15 cellular contexts compared by ENCODE assay signal in the genomic region with DNA sequence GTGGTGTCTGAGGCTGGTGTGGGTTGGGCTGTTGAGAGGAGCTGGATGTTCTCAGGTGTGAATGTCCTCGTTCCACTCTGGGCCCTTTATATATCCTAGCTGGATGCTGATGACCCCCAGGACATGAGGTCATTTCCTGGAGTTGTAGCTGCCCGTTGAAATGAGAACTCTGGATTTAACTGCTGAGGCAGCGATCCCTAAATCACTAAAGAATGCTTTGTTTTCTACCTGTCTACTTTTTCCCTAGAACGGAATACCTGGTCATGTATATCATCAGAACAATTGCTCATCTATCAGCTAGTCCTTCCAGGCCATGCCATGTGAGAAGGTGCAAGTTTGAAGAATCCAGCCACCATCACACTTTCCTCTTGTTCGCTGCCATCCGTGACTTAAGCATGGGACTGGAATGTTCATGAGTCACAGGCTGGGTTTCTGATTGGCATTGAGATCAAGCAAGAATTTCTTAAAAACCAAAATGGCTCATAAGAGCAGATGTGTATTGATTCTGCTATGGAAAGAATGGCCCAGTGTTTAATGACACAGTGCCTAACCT. TPM values are rescaled to one million over a fixed set of nuclear protein-coding genes. Genes with fewer than 3 reads are reported as not detected.
DNase-seq lines count a peak whose midpoint lies in the region; ATAC-seq and TF ChIP-seq lines count a peak whose summit lies in the region.
"Had no signal": no experiment of that assay in that cellular context is flagged by ENCODE, and none has a peak within 500 bp of the region (broad histone marks: within the 10 kb centered on the region; RNA-seq: fewer than 3 reads in every experiment).

A gene with protein sequence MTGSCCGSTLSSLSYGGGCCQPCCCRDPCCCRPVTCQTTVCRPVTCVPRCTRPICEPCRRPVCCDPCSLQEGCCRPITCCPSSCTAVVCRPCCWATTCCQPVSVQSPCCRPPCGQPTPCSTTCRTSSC (minus strand): TSS at position 63 of the 553 bp plus-strand sequence. CDS start 64 bp downstream, outside the sequence.

- ATAC-seq in HG02970 (IDR thresholded peaks at IDR 0.05; ENCODE audit: low FRiP score, unreplicated experiment) (no peak), GM21381 (IDR thresholded peaks at IDR 0.05; ENCODE audit: unreplicated experiment) (no peak), HG03280 (IDR thresholded peaks at IDR 0.05; ENCODE audit: unreplicated experiment) (no peak)
- no peak for ATAC-seq in effector memory CD8-positive, alpha-beta T cell (replicated peaks)
- ATAC-seq: activated CD8-positive, alpha-beta T cell treated with anti-CD3 and anti-CD28 coated beads, Interleukin-2, amount 10 ng/mL, durations not matched to agents 7 days and 5 days; Right ventricle myocardium inferior; stimulated activated naive CD8-positive, alpha-beta T cell treated with anti-CD3 and anti-CD28 coated beads, Interleukin-15, Interleukin-2, amounts not matched to agents 100 U/mL and 50 U/mL, for 24 hours had no signal

- no peaks in the 10 kb centered on the region for H3K36me3 Mint-ChIP-seq in effector memory CD8-positive, alpha-beta T cell (ENCODE audit: insufficient read depth)

- H3K27ac ChIP-seq in RWPE1 = no peak within 1 kb of the TSS

- H3K4me3 Mint-ChIP-seq in effector memory CD8-positive, alpha-beta T cell = no peak within 1 kb of the TSS
- H3K4me3 Mint-ChIP-seq: activated CD8-positive, alpha-beta T cell treated with anti-CD3 and anti-CD28 coated beads, Interleukin-2, amount 10 ng/mL, durations not matched to agents 7 days and 5 days had no signal

- DNase-seq in GM04503 (ENCODE audit: low read depth) (peak; percentile 95), RWPE1 (ENCODE audit: low spot score) (peak; percentile 81), fibroblast of gingiva (ENCODE audit: low read depth) (peak; percentile 90), renal cortical epithelial cell (ENCODE audit: low read depth) (peak; percentile 99)
- DNase-seq in effector memory CD8-positive, alpha-beta T cell = no peak
- DNase-seq: activated CD8-positive, alpha-beta T cell treated with anti-CD3 and anti-CD28 coated beads, Interleukin-2, amount 10 ng/mL, durations not matched to agents 7 days and 5 days; amygdala; DMS79; midbrain; stimulated activated CD4-positive, alpha-beta T cell treated with anti-CD3 and anti-CD28 coated beads, Interleukin-12 subunit alpha, Interleukin-12 subunit beta, amount 100 ng/mL, for 4 hours; stimulated activated naive CD8-positive, alpha-beta T cell treated with anti-CD3 and anti-CD28 coated beads, Interleukin-15, Interleukin-2, amounts not matched to agents 100 U/mL and 50 U/mL, for 24 hours had no signal

- no peaks in the 10 kb centered on the region for H3K4me1 Mint-ChIP-seq in effector memory CD8-positive, alpha-beta T cell (ENCODE audit: low read depth in 2 of 2)

- H3K9me3 Mint-ChIP-seq in effector memory CD8-positive, alpha-beta T cell = peaks cover 0 to 7% of the 10 kb centered on the region in 2 donors

- H3K27me3 Mint-ChIP-seq in effector memory CD8-positive, alpha-beta T cell = peaks cover 38 to 56% of the 10 kb centered on the region in 2 donors

- CTCF ChIA-PET in RWPE1 (lab: Yijun Ruan, JAX) = no interaction called here

- POLR2A ChIA-PET in RWPE1 (lab: Yijun Ruan, JAX; ENCODE audit: low non-redundant PET) = no interaction called here

- no peak for TF ChIP-seq CTCF in RWPE1 (conservative IDR thresholded peaks at IDR 0.05; ENCODE audit: low read depth)

- H3K27ac Mint-ChIP-seq in effector memory CD8-positive, alpha-beta T cell = no peak within 1 kb of the TSS
- H3K27ac Mint-ChIP-seq: activated CD8-positive, alpha-beta T cell treated with anti-CD3 and anti-CD28 coated beads, Interleukin-2, amount 10 ng/mL, durations not matched to agents 7 days and 5 days had no signal

RNA-seq across cellular contexts. Expression of the gene that starts here (rescaled TPM):
- total RNA-seq in renal cortical epithelial cell = 0.55 and 5.9 TPM in 2 replicates
- total RNA-seq: activated CD8-positive, alpha-beta T cell treated with anti-CD3 and anti-CD28 coated beads, Interleukin-2, amount 10 ng/mL, durations not matched to agents 7 days and 5 days; Right ventricle myocardium inferior had no signal

Comparison
In these comparisons a context has a peak if more than half of its experiments do, and no peak if none do; other contexts are left out.
1. DNase-seq: peak in GM04503 (single experiment), RWPE1 (single experiment), fibroblast of gingiva (single experiment) and renal cortical epithelial cell (single experiment); none in effector memory CD8-positive, alpha-beta T cell (0 of 3).